ENCODE assay signal across 2 cellular contexts in the genomic region with DNA sequence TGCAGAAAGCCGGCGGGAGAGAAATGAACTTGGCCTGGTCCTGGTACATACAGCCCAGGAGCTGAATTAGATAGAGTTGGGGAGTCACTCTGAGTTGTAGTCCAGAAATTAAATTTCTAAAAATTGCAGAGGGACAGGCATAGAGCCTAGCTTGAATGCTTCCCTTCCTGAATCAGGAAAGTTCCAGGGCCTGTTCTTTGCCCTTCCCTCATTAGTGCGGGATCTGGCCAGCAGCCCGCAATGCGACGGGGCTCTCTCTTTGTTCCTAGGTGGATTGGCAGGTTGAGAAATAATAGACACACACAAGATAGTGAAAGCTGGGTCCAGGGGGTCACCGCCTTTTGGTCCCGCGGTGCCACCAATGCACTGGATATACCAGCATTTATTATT.
TF ChIP-seq lines count a peak whose summit lies in the region.

No MANE protein-coding gene starts in this region.

TF ChIP-seq in SK-N-SH, 30 proteins besides CTCF, POLR2A, EP300 and RAD21 (continued from another document):
- TF ChIP-seq, protein P1, sequence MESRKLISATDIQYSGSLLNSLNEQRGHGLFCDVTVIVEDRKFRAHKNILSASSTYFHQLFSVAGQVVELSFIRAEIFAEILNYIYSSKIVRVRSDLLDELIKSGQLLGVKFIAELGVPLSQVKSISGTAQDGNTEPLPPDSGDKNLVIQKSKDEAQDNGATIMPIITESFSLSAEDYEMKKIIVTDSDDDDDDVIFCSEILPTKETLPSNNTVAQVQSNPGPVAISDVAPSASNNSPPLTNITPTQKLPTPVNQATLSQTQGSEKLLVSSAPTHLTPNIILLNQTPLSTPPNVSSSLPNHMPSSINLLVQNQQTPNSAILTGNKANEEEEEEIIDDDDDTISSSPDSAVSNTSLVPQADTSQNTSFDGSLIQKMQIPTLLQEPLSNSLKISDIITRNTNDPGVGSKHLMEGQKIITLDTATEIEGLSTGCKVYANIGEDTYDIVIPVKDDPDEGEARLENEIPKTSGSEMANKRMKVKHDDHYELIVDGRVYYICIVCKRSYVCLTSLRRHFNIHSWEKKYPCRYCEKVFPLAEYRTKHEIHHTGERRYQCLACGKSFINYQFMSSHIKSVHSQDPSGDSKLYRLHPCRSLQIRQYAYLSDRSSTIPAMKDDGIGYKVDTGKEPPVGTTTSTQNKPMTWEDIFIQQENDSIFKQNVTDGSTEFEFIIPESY (IDR thresholded peaks at IDR 0.05; ENCODE audit: borderline replicate concordance, low read depth), result no peak
- TF ChIP-seq, protein P2, sequence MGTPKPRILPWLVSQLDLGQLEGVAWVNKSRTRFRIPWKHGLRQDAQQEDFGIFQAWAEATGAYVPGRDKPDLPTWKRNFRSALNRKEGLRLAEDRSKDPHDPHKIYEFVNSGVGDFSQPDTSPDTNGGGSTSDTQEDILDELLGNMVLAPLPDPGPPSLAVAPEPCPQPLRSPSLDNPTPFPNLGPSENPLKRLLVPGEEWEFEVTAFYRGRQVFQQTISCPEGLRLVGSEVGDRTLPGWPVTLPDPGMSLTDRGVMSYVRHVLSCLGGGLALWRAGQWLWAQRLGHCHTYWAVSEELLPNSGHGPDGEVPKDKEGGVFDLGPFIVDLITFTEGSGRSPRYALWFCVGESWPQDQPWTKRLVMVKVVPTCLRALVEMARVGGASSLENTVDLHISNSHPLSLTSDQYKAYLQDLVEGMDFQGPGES (IDR thresholded peaks at IDR 0.05; ENCODE audit: low read depth, low read length), result no peak
- TF ChIP-seq CHD2 (IDR thresholded peaks at IDR 0.05; ENCODE audit: low read length, partially characterized antibody) (no peak), FOSL2 (IDR thresholded peaks at IDR 0.05; ENCODE audit: borderline replicate concordance, low read depth) (no peak), POLR2AphosphoS5 (IDR thresholded peaks at IDR 0.05; ENCODE audit: low read depth, low read length) (no peak), ELF1 (IDR thresholded peaks at IDR 0.05) (no peak), TEAD4 (IDR thresholded peaks at IDR 0.05; ENCODE audit: borderline replicate concordance, insufficient read depth) (no peak), TCF12 (IDR thresholded peaks at IDR 0.05) (no peak), RXRA (IDR thresholded peaks at IDR 0.05; ENCODE audit: borderline replicate concordance, low read depth) (no peak), RCOR1 (IDR thresholded peaks at IDR 0.05; ENCODE audit: low read length) (no peak), GATA2 (CRISPR knock-in tag; IDR thresholded peaks at IDR 0.05) (no peak), SMC3 (IDR thresholded peaks at IDR 0.05; ENCODE audit: low read depth, low read length) (no peak), GABPA (IDR thresholded peaks at IDR 0.05; ENCODE audit: low read depth) (no peak), TAF1 (IDR thresholded peaks at IDR 0.05; ENCODE audit: borderline replicate concordance, low read depth, low read length) (no peak), MEF2A (IDR thresholded peaks at IDR 0.05; ENCODE audit: borderline replicate concordance, low read depth) (no peak)
- TF ChIP-seq, protein P3, sequence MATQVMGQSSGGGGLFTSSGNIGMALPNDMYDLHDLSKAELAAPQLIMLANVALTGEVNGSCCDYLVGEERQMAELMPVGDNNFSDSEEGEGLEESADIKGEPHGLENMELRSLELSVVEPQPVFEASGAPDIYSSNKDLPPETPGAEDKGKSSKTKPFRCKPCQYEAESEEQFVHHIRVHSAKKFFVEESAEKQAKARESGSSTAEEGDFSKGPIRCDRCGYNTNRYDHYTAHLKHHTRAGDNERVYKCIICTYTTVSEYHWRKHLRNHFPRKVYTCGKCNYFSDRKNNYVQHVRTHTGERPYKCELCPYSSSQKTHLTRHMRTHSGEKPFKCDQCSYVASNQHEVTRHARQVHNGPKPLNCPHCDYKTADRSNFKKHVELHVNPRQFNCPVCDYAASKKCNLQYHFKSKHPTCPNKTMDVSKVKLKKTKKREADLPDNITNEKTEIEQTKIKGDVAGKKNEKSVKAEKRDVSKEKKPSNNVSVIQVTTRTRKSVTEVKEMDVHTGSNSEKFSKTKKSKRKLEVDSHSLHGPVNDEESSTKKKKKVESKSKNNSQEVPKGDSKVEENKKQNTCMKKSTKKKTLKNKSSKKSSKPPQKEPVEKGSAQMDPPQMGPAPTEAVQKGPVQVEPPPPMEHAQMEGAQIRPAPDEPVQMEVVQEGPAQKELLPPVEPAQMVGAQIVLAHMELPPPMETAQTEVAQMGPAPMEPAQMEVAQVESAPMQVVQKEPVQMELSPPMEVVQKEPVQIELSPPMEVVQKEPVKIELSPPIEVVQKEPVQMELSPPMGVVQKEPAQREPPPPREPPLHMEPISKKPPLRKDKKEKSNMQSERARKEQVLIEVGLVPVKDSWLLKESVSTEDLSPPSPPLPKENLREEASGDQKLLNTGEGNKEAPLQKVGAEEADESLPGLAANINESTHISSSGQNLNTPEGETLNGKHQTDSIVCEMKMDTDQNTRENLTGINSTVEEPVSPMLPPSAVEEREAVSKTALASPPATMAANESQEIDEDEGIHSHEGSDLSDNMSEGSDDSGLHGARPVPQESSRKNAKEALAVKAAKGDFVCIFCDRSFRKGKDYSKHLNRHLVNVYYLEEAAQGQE (IDR thresholded peaks at IDR 0.05; ENCODE audit: low read depth, low read length), result no peak
- TF ChIP-seq, protein P4, sequence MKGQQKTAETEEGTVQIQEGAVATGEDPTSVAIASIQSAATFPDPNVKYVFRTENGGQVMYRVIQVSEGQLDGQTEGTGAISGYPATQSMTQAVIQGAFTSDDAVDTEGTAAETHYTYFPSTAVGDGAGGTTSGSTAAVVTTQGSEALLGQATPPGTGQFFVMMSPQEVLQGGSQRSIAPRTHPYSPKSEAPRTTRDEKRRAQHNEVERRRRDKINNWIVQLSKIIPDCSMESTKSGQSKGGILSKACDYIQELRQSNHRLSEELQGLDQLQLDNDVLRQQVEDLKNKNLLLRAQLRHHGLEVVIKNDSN (IDR thresholded peaks at IDR 0.05; ENCODE audit: borderline replicate concordance, low read depth), result no peak

TF ChIP-seq in SK-N-SH treated with all-trans-retinoic acid at 6 μM for 48 hours, 23 proteins besides CTCF, POLR2A, EP300 and RAD21 (continued from another document):
- no peak for TF ChIP-seq PPARA (CRISPR knock-in tag; IDR thresholded peaks at IDR 0.05; ENCODE audit: borderline replicate concordance)
